ENCODE assay signal across 1 cellular context in the genomic region with DNA sequence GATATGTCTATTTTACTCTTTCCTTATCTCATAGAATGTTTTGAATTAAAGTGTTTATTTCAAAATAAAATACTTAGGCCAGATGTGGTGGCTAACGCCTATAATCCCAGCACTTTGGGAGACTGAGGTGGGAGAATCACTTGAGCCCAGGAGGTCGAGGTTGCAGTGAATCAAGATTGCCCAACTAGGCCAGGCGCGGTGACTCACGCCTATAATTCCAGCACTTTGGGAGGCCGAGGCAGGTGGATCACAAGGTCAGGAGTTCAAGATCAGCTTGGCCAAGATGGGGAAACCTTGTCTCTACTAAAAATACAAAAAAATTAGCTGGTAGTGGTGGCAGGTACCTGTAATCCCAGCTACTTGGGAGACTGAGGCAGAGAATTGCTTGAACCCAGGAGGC.
TF ChIP-seq lines count a peak whose summit lies in the region.

No MANE protein-coding gene starts in this region.

TF ChIP-seq in HepG2, 621 proteins besides CTCF, POLR2A, EP300 and RAD21:
- TF ChIP-seq FOSL2 (CRISPR knock-in tag; IDR thresholded peaks at IDR 0.05) = peak; percentile 47
